ENCODE assay signal across 11 cellular contexts in the genomic region with DNA sequence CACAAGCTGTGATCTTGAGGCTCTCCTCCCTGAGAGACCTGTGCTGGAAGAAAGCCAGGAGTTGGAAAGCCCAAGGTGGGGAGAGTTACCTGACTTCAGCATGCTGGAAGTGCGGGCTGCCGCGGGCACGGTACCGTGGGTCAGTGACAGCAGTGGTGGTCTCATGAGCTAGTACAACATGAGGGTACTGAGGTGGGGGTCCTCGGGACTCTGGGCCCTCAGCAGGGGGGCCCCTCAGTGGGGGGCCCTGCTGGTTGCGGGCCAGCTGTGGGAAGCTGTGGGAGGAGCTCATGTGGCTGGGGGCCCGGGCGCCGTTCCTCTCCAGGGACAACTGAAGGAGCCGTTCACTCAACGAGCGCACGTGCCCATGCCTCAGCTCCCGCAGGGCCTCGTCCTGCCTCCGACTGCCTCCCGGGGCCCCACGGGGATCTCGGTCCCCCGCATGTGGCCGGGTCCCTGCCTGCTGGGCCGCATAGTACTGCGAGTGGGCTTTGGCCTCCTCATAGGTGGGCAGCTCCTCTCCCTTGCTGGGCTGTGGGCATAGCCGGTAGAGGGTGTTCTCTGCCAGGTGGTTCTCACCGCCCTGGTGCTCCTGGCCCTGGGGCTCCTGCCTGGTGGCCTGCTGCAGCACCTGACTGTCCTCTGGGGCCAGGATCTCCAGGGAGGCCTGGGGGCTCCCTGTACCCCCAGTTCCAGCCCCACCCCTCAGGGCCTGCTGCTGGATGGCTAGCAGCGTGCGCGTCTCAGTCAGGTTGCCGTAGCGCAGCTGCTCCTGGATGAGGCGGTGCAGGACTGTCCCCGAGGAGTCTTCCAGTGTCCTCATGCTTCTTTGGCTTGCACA. TPM values are rescaled to one million over a fixed set of nuclear protein-coding genes. Genes with fewer than 3 reads are reported as not detected.
DNase-seq lines count a peak whose midpoint lies in the region; ATAC-seq, FAIRE-seq and TF ChIP-seq lines count a peak whose summit lies in the region.
"Had no signal": no experiment of that assay in that cellular context is flagged by ENCODE, and none has a peak within 500 bp of the region (broad histone marks: within the 10 kb centered on the region; RNA-seq: fewer than 3 reads in every experiment).

No MANE protein-coding gene starts in this region.

- peaks cover 40 to 60% of the 10 kb centered on the region in 2 donors for H3K4me1 ChIP-seq in adrenal gland (replicated peaks in 1 of 2)
- peaks cover 79% of the 10 kb centered on the region for H3K4me1 ChIP-seq in keratinocyte (ENCODE audit: control insufficient read depth, extremely low read depth, insufficient read depth, low read length)
- H3K4me1 ChIP-seq in skeletal muscle satellite cell (ENCODE audit: control insufficient read depth, insufficient read depth, low read length) = peaks cover 77% of the 10 kb centered on the region

- peaks cover 2% of the 10 kb centered on the region for H3K9me1 ChIP-seq in keratinocyte (ENCODE audit: control insufficient read depth, extremely low read depth, insufficient read depth, low read length)

- intact Hi-C loops in adrenal gland (cut with DNase I) = loop anchor here (5.0 to 10.0 kb wide), 4 partner anchors 59 to 166 kb away; no protein-coding TSS in a partner anchor

- WGBS in adrenal gland, 4 donors = 70 to 86% (median 78%) methylated on average over 14 to 33 of the region's 33 CpGs

- H3K27me3 ChIP-seq in adrenal gland = no peaks in the 10 kb centered on the region
- no peaks in the 10 kb centered on the region for H3K27me3 ChIP-seq in keratinocyte (ENCODE audit: control insufficient read depth, extremely low read depth, insufficient read depth, low read length)
- H3K27me3 ChIP-seq in skeletal muscle satellite cell (ENCODE audit: control insufficient read depth, insufficient read depth, low read length) = no peaks in the 10 kb centered on the region
- H3K27me3 ChIP-seq: SJCRH30 had no signal

- H3K36me3 ChIP-seq in adrenal gland (replicated peaks in 1 of 2) (peaks cover 0 to 48% of the 10 kb centered on the region in 2 donors), keratinocyte (ENCODE audit: control insufficient read depth in 2 of 2, extremely low read depth in 1 of 2, insufficient read depth in 2 of 2, low read length in 2 of 2) (peaks cover 54 to 74% of the 10 kb centered on the region in 2 experiments), skeletal muscle satellite cell (ENCODE audit: insufficient read depth, low read length) (peaks cover 81% of the 10 kb centered on the region)

- H3K27ac ChIP-seq in adrenal gland (peak overlapping the region in 4 of 5 donors; percentile 1 to 94 (median 48)), keratinocyte (ENCODE audit: control insufficient read depth, insufficient read depth, low read length) (peak overlapping the region; percentile 36)
- H3K27ac ChIP-seq: SJCRH30 had no signal

- ATAC-seq in HG02798 (IDR thresholded peaks at IDR 0.05; ENCODE audit: poor library complexity, unreplicated experiment) (no peak), GM18873 (IDR thresholded peaks at IDR 0.05; ENCODE audit: low FRiP score, unreplicated experiment) (no peak)
- ATAC-seq: effector memory CD8-positive, alpha-beta T cell had no signal

- peak; percentile 20 for DNase-seq in ELF-1 (ENCODE audit: low read depth, low spot score)
- peak in 1 of 7 donors; percentile 13 for DNase-seq in adrenal gland
- no peak for DNase-seq in keratinocyte (ENCODE audit: low read depth, low spot score)
- DNase-seq in activated gamma-delta T cell treated with Interleukin-2 at 50 U/mL for 16 hours = no peak
- DNase-seq in HTR-8/SVneo (ENCODE audit: insufficient read length, low spot score) = no peak
- DNase-seq: effector memory CD8-positive, alpha-beta T cell; NCI-H1105 treated with DMSO at 0.1 percent for 48 hours; SJCRH30 had no signal

- H3K4me3 ChIP-seq in adrenal gland = peak overlapping the region in 1 of 4 donors; percentile 32
- peak overlapping the region in 2 of 3 experiments; percentile 38 to 99 for H3K4me3 ChIP-seq in keratinocyte (ENCODE audit: control insufficient read depth in 2 of 3, extremely low read depth in 1 of 3, insufficient read depth in 2 of 3, low read depth in 1 of 3, low read length in 3 of 3)
- peak overlapping the region; percentile 100 for H3K4me3 ChIP-seq in skeletal muscle satellite cell (ENCODE audit: low read length)
- H3K4me3 ChIP-seq: SJCRH30 had no signal

- peaks cover 78% of the 10 kb centered on the region for H3K79me2 ChIP-seq in keratinocyte (ENCODE audit: control insufficient read depth, insufficient read depth, low read length)

- no peak for TF ChIP-seq POLR2A in adrenal gland (IDR thresholded peaks at IDR 0.05)

- dilution Hi-C loops in keratinocyte (cut with MboI; ENCODE audit: extremely low pct_ligation_motif_present, low sequenced_read_pairs) = no loop called here

- TF ChIP-seq CTCF in adrenal gland (IDR thresholded peaks at IDR 0.05) (no peak), keratinocyte (optimal IDR thresholded peaks at IDR 0.05 in 1 of 3, IDR thresholded peaks at IDR 0.05 in 1 of 3, conservative IDR thresholded peaks at IDR 0.05 in 1 of 3; ENCODE audit: extremely low read depth in 1 of 3, insufficient read depth in 2 of 3, low read length in 3 of 3) (no peak)

- no peak overlapping the region for H2AFZ ChIP-seq in keratinocyte (ENCODE audit: control insufficient read depth, low read length)

- no peak for FAIRE-seq in keratinocyte (lab: Jason Lieb, UNC)
- FAIRE-seq in HTR-8/SVneo (lab: Jason Lieb, UNC) = no peak

- H3K9ac ChIP-seq in keratinocyte (ENCODE audit: control insufficient read depth, extremely low read depth, insufficient read depth, low read length) (peak overlapping the region; percentile 41), skeletal muscle satellite cell (ENCODE audit: low read depth, low read length) (peak overlapping the region; percentile 100)

- H3K4me2 ChIP-seq in keratinocyte (ENCODE audit: control insufficient read depth, extremely low read depth, insufficient read depth, low read depth, low read length) (peak overlapping the region; percentile 96), skeletal muscle satellite cell (ENCODE audit: low read length) (peak overlapping the region; percentile 98)

- peaks cover 39% of the 10 kb centered on the region for H4K20me1 ChIP-seq in keratinocyte (ENCODE audit: control insufficient read depth, extremely low read depth, insufficient read depth, low read length)

- H3K9me3 ChIP-seq in adrenal gland (replicated peaks in 1 of 3) (no peaks in the 10 kb centered on the region), keratinocyte (ENCODE audit: control insufficient read depth, low read depth, low read length) (no peaks in the 10 kb centered on the region), skeletal muscle satellite cell (replicated peaks; ENCODE audit: low read length) (no peaks in the 10 kb centered on the region)
- H3K9me3 ChIP-seq: SJCRH30 had no signal

RNA-seq across cellular contexts. Expression of gene AMOTL2, which starts 3.4 kb away (rescaled TPM):
- total RNA-seq in adrenal gland = 10 to 100 TPM; 15.9 to 63.0 (median 35.8) TPM
- polyA plus RNA-seq in adrenal gland (10 to 100 TPM in 2 of 3 donors, 1 to 10 TPM in 1; 9.5 to 15.4 (median 10.5) TPM), keratinocyte (39.8 to 57.2 TPM (median 45.6 TPM) in 3 replicates)
- polyA plus RNA-seq in keratinocyte (2011; ENCODE audit: low read depth) = 52.7 TPM
- polyA plus RNA-seq in keratinocyte (2011; cell fraction: cytosol; rRNA removed) = 30.8 and 32.5 TPM in 2 replicates
- polyA plus RNA-seq in keratinocyte (2011; cell fraction: nucleus; rRNA removed) = 88.6 and 88.9 TPM in 2 replicates
- polyA plus RNA-seq in keratinocyte (2012; ENCODE audit: low replicate concordance) = 44.4 and 81.4 TPM in 2 replicates
- polyA minus RNA-seq in keratinocyte = 49.8 to 105 TPM (median 62.0 TPM) in 3 replicates
- 64.5 TPM for polyA minus RNA-seq in keratinocyte (2011; cell fraction: cytosol; rRNA and poly(A)+ RNA removed)
- 82.0 and 84.4 TPM in 2 replicates for polyA minus RNA-seq in keratinocyte (2011; cell fraction: nucleus; rRNA and poly(A)+ RNA removed)
- total RNA-seq in skeletal muscle satellite cell (2012; rRNA removed) = 40.8 and 77.5 TPM in 2 replicates
